In the genomic region with DNA sequence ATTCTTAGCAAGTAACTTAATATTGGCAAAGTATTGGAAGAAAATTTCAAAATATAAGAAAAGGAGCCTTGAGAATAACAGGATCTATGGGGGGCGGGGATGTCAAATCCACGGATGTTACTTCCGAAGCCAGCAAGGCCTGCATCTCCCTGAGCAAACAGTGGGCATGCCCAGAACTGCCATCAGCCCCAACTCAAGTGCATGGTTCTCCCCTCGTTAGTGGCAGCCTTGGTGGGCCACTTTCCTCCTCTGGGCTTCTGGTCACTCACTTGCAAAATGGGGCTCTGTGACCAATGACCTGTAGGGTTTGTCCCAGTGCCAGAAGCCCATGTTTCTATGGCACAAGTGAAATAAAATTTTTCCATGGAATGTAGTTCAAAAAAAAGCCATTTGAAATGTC, we compare ENCODE assay signal across 32 cellular contexts. TPM values are rescaled to one million over a fixed set of nuclear protein-coding genes. Genes with fewer than 3 reads are reported as not detected.
"Had no signal": no experiment of that assay in that cellular context is flagged by ENCODE, and none has a peak within 500 bp of the region (broad histone marks: within the 10 kb centered on the region; RNA-seq: fewer than 3 reads in every experiment).

No MANE protein-coding gene starts in this region.

- H3K4me3 ChIP-seq: ascending aorta, breast epithelium, cardiac muscle cell, colonic mucosa had no signal

- H3K36me3 Mint-ChIP-seq: activated CD8-positive, alpha-beta memory T cell treated with anti-CD3 and anti-CD28 coated beads, Interleukin-2, amount 10 ng/mL, durations not matched to agents 7 days and 5 days; activated naive CD4-positive, alpha-beta T cell treated with anti-CD3 and anti-CD28 coated beads, Interleukin-2, amount 10 ng/mL, durations not matched to agents 7 days and 5 days; activated naive CD4-positive, alpha-beta T cell treated with anti-CD3 and anti-CD28 coated beads, Interleukin-2, amount 50 U/mL, for 72 hours; activated naive CD8-positive, alpha-beta T cell treated with anti-CD3 and anti-CD28 coated beads, Interleukin-2, amount 10 ng/mL, durations not matched to agents 7 days and 5 days; brain had no signal

- H3K9me3 ChIP-seq: ascending aorta, colonic mucosa had no signal

- H3K27ac Mint-ChIP-seq: activated B cell treated with CpG ODN at 0.5 μM for 24 hours; activated CD8-positive, alpha-beta memory T cell treated with anti-CD3 and anti-CD28 coated beads, Interleukin-2, amount 10 ng/mL, durations not matched to agents 7 days and 5 days; activated CD8-positive, alpha-beta T cell treated with anti-CD3 and anti-CD28 coated beads for 36 hours; activated naive CD4-positive, alpha-beta T cell treated with anti-CD3 and anti-CD28 coated beads, Interleukin-2, amount 10 ng/mL, durations not matched to agents 7 days and 5 days; activated naive CD4-positive, alpha-beta T cell treated with anti-CD3 and anti-CD28 coated beads, Interleukin-2, amount 50 U/mL, for 72 hours; activated naive CD8-positive, alpha-beta T cell treated with anti-CD3 and anti-CD28 coated beads, Interleukin-2, amount 10 ng/mL, durations not matched to agents 7 days and 5 days; activated T-cell treated with anti-CD3 and anti-CD28 coated beads, Interleukin-2, amount 50 U/mL, for 24 hours; activated T-cell treated with anti-CD3 and anti-CD28 coated beads, Interleukin-2, amount 50 U/mL, for 72 hours; T-helper 17 cell; T-helper 2 cell treated with Interferon-gamma antibody and Interleukin-4, amounts not matched to agents 5 μg/mL and 100 μg/mL, for 36 hours had no signal

- H3K36me3 ChIP-seq: ascending aorta, breast epithelium, cardiac muscle cell, colonic mucosa, WERI-Rb-1 had no signal

- H3K9me3 Mint-ChIP-seq: activated CD8-positive, alpha-beta T cell treated with anti-CD3 and anti-CD28 coated beads for 36 hours; activated naive CD4-positive, alpha-beta T cell treated with anti-CD3 and anti-CD28 coated beads, Interleukin-2, amount 10 ng/mL, durations not matched to agents 7 days and 5 days; activated naive CD4-positive, alpha-beta T cell treated with anti-CD3 and anti-CD28 coated beads, Interleukin-2, amount 50 U/mL, for 72 hours; activated naive CD8-positive, alpha-beta T cell treated with anti-CD3 and anti-CD28 coated beads, Interleukin-2, amount 10 ng/mL, durations not matched to agents 7 days and 5 days; activated T-cell treated with anti-CD3 and anti-CD28 coated beads, Interleukin-2, amount 50 U/mL, for 24 hours; activated T-cell treated with anti-CD3 and anti-CD28 coated beads, Interleukin-2, amount 50 U/mL, for 72 hours; T-helper 2 cell treated with Interferon-gamma antibody and Interleukin-4, amounts not matched to agents 5 μg/mL and 100 μg/mL, for 36 hours had no signal

- H3K4me3 Mint-ChIP-seq: activated B cell treated with CpG ODN at 0.5 μM for 24 hours; activated CD8-positive, alpha-beta memory T cell treated with anti-CD3 and anti-CD28 coated beads, Interleukin-2, amount 10 ng/mL, durations not matched to agents 7 days and 5 days; activated CD8-positive, alpha-beta T cell treated with anti-CD3 and anti-CD28 coated beads for 36 hours; activated naive CD4-positive, alpha-beta T cell treated with anti-CD3 and anti-CD28 coated beads, Interleukin-2, amount 10 ng/mL, durations not matched to agents 7 days and 5 days; activated naive CD8-positive, alpha-beta T cell treated with anti-CD3 and anti-CD28 coated beads, Interleukin-2, amount 10 ng/mL, durations not matched to agents 7 days and 5 days; activated T-cell treated with anti-CD3 and anti-CD28 coated beads, Interleukin-2, amount 50 U/mL, for 24 hours; activated T-cell treated with anti-CD3 and anti-CD28 coated beads, Interleukin-2, amount 50 U/mL, for 72 hours; brain; T-helper 17 cell; T-helper 2 cell treated with Interferon-gamma antibody and Interleukin-4, amounts not matched to agents 5 μg/mL and 100 μg/mL, for 36 hours had no signal

- H3K4me1 Mint-ChIP-seq: activated B cell treated with CpG ODN at 0.5 μM for 24 hours; activated naive CD4-positive, alpha-beta T cell treated with anti-CD3 and anti-CD28 coated beads, Interleukin-2, amount 10 ng/mL, durations not matched to agents 7 days and 5 days; activated naive CD8-positive, alpha-beta T cell treated with anti-CD3 and anti-CD28 coated beads, Interleukin-2, amount 10 ng/mL, durations not matched to agents 7 days and 5 days; T-helper 17 cell had no signal

- DNase-seq: activated B cell treated with CpG ODN at 0.5 μM for 24 hours; activated CD4-positive, alpha-beta T cell treated with anti-CD3 and anti-CD28 coated beads for 48 hours; activated CD4-positive, alpha-beta T cell treated with anti-CD3 and anti-CD28 coated beads, Interleukin-2, amount 50 U/mL, for 1 hour; activated CD4-positive, alpha-beta T cell treated with anti-CD3 and anti-CD28 coated beads, Interleukin-2, amount 50 U/mL, for 48 hours; activated CD8-positive, alpha-beta memory T cell treated with anti-CD3 and anti-CD28 coated beads, Interleukin-2, amount 10 ng/mL, durations not matched to agents 7 days and 5 days; activated CD8-positive, alpha-beta memory T cell treated with anti-CD3 and anti-CD28 coated beads, Interleukin-2, amount 50 U/mL, for 4 hours; activated CD8-positive, alpha-beta T cell treated with anti-CD3 and anti-CD28 coated beads for 36 hours; activated gamma-delta T cell; activated naive CD4-positive, alpha-beta T cell; activated naive CD4-positive, alpha-beta T cell treated with anti-CD3 and anti-CD28 coated beads, Interleukin-2, amount 10 ng/mL, durations not matched to agents 7 days and 5 days; activated naive CD8-positive, alpha-beta T cell treated with anti-CD3 and anti-CD28 coated beads, Interleukin-2, amount 10 ng/mL, durations not matched to agents 7 days and 5 days; activated T-cell treated with anti-CD3 and anti-CD28 coated beads for 4 hours; activated T-cell treated with anti-CD3 and anti-CD28 coated beads, Interleukin-2, amount 50 U/mL, for 24 hours; activated T-cell treated with anti-CD3 and anti-CD28 coated beads, Interleukin-2, amount 50 U/mL, for 72 hours; central memory CD4-positive, alpha-beta T cell; cerebellar nuclear complex; colonic mucosa; effector CD8-positive, alpha-beta T cell; foreskin fibroblast; T-helper 1 cell; T-helper 17 cell; T1000; WERI-Rb-1 had no signal

- H3K27ac ChIP-seq: ascending aorta, breast epithelium, cardiac muscle cell, colonic mucosa, WERI-Rb-1 had no signal

- H3K27me3 ChIP-seq: ascending aorta, cardiac muscle cell, colonic mucosa had no signal

- H3K27me3 Mint-ChIP-seq: activated naive CD4-positive, alpha-beta T cell treated with anti-CD3 and anti-CD28 coated beads, Interleukin-2, amount 10 ng/mL, durations not matched to agents 7 days and 5 days had no signal

- H3K4me1 ChIP-seq: ascending aorta, breast epithelium, colonic mucosa had no signal

RNA-seq across cellular contexts. Expression of gene UBE2QL1, which starts 43.1 kb away (rescaled TPM):
- total RNA-seq: activated CD8-positive, alpha-beta memory T cell treated with anti-CD3 and anti-CD28 coated beads for 36 hours; activated CD8-positive, alpha-beta T cell treated with anti-CD3 and anti-CD28 coated beads for 36 hours; activated naive CD4-positive, alpha-beta T cell treated with anti-CD3 and anti-CD28 coated beads, Interleukin-2, amount 50 U/mL, for 72 hours; activated naive CD8-positive, alpha-beta T cell treated with anti-CD3 and anti-CD28 coated beads, Interleukin-2, amount 10 ng/mL, durations not matched to agents 7 days and 5 days; epithelial cell of proximal tubule; esophagus mucosa had no signal
